1 cellular context compared by ENCODE assay signal in the genomic region with DNA sequence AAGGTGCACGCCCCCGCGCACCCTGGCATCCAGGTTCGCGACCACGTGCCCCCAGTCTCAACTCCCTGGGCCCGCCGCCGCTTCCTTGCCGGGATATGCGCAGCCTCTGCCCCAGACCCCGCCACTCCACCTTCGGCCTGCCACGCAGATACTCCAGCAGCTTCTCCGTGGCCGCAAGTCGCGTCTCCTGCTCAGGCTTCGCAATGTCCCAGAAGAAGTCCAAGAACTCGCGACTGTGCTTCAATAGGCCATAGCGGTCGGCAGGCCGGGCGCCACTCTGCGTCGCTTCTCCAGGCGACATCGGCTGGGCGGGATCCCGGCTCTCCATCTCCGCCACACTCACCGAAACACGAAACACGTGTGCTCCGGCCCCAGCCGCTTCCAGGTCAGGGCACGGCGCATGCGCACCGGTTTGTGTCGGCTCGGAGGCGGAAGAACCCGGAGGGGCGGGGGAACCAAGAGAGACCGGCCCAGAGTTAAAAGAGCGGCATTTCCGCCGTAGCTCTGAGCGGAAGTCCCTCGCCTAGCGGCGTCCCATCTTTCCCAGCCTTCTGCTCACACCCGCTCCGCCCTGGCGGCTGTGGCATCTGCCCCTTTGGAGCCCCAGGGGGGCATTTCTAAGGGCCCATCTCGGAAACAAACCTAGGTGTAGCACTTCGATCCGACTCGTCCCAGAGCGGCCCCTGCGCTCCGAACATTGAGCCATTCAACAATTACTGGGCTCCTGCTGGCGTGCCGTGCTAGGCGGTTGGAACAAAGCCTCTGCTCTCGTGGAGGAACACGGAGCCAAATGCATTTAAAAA.
TF ChIP-seq lines count a peak whose summit lies in the region.

A gene with protein sequence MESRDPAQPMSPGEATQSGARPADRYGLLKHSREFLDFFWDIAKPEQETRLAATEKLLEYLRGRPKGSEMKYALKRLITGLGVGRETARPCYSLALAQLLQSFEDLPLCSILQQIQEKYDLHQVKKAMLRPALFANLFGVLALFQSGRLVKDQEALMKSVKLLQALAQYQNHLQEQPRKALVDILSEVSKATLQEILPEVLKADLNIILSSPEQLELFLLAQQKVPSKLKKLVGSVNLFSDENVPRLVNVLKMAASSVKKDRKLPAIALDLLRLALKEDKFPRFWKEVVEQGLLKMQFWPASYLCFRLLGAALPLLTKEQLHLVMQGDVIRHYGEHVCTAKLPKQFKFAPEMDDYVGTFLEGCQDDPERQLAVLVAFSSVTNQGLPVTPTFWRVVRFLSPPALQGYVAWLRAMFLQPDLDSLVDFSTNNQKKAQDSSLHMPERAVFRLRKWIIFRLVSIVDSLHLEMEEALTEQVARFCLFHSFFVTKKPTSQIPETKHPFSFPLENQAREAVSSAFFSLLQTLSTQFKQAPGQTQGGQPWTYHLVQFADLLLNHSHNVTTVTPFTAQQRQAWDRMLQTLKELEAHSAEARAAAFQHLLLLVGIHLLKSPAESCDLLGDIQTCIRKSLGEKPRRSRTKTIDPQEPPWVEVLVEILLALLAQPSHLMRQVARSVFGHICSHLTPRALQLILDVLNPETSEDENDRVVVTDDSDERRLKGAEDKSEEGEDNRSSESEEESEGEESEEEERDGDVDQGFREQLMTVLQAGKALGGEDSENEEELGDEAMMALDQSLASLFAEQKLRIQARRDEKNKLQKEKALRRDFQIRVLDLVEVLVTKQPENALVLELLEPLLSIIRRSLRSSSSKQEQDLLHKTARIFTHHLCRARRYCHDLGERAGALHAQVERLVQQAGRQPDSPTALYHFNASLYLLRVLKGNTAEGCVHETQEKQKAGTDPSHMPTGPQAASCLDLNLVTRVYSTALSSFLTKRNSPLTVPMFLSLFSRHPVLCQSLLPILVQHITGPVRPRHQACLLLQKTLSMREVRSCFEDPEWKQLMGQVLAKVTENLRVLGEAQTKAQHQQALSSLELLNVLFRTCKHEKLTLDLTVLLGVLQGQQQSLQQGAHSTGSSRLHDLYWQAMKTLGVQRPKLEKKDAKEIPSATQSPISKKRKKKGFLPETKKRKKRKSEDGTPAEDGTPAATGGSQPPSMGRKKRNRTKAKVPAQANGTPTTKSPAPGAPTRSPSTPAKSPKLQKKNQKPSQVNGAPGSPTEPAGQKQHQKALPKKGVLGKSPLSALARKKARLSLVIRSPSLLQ (N-terminal part only) (minus strand): TSS at position 388 of the 803 bp plus-strand sequence. CDS start 60 bp downstream, at position 328.

TF ChIP-seq in HepG2, 621 proteins besides CTCF, POLR2A, EP300 and RAD21 (continued from another document and continues in another):
- TF ChIP-seq, protein P1, sequence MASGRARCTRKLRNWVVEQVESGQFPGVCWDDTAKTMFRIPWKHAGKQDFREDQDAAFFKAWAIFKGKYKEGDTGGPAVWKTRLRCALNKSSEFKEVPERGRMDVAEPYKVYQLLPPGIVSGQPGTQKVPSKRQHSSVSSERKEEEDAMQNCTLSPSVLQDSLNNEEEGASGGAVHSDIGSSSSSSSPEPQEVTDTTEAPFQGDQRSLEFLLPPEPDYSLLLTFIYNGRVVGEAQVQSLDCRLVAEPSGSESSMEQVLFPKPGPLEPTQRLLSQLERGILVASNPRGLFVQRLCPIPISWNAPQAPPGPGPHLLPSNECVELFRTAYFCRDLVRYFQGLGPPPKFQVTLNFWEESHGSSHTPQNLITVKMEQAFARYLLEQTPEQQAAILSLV (CRISPR knock-in tag; IDR thresholded peaks at IDR 0.05; ENCODE audit: borderline replicate concordance): no peak; the same call in 1 of the 2 replicates
- TF ChIP-seq, protein P2, sequence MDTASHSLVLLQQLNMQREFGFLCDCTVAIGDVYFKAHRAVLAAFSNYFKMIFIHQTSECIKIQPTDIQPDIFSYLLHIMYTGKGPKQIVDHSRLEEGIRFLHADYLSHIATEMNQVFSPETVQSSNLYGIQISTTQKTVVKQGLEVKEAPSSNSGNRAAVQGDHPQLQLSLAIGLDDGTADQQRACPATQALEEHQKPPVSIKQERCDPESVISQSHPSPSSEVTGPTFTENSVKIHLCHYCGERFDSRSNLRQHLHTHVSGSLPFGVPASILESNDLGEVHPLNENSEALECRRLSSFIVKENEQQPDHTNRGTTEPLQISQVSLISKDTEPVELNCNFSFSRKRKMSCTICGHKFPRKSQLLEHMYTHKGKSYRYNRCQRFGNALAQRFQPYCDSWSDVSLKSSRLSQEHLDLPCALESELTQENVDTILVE (CRISPR knock-in tag; IDR thresholded peaks at IDR 0.05): peak; percentile 46; the same call in 1 of the 2 replicates
- TF ChIP-seq SRSF9 (IDR thresholded peaks at IDR 0.05; ENCODE audit: borderline replicate concordance, insufficient read depth, low read depth, low read length, poor library complexity, severe bottlenecking) (no peak), HNF4A (CRISPR knock-in tag; IDR thresholded peaks at IDR 0.05) (no peak), PAX8 (CRISPR knock-in tag; IDR thresholded peaks at IDR 0.05; ENCODE audit: borderline replicate concordance) (0 out of 2 replicates have a peak, but pooled peaks have one; percentile 71), ZFP82 (CRISPR knock-in tag; IDR thresholded peaks at IDR 0.05; ENCODE audit: borderline replicate concordance) (no peak; the same call in 1 of the 2 replicates), ZNF253 (CRISPR knock-in tag; IDR thresholded peaks at IDR 0.05; ENCODE audit: borderline replicate concordance) (no peak), ZNF670 (CRISPR knock-in tag; IDR thresholded peaks at IDR 0.05; ENCODE audit: borderline replicate concordance) (0 out of 2 replicates have a peak, but pooled peaks have one; percentile 61), BORCS8-MEF2B (CRISPR knock-in tag; IDR thresholded peaks at IDR 0.05) (peak; percentile 91), U2AF2 (IDR thresholded peaks at IDR 0.05; ENCODE audit: low read depth, low read length) (no peak), SUZ12 (IDR thresholded peaks at IDR 0.05; ENCODE audit: low read depth, low read length) (no peak), TARDBP (CRISPR knock-in tag; IDR thresholded peaks at IDR 0.05) (no peak), RBAK (CRISPR knock-in tag; IDR thresholded peaks at IDR 0.05) (no peak), SOX6 (IDR thresholded peaks at IDR 0.05) (no peak), SOX6 (CRISPR knock-in tag; IDR thresholded peaks at IDR 0.05) (peak; percentile 69), ZNF235 (CRISPR knock-in tag; IDR thresholded peaks at IDR 0.05; ENCODE audit: borderline replicate concordance) (peak; percentile 96), RARG (CRISPR knock-in tag; IDR thresholded peaks at IDR 0.05; ENCODE audit: low read depth) (no peak), MIER2 (CRISPR knock-in tag; IDR thresholded peaks at IDR 0.05) (0 out of 2 replicates have a peak, but pooled peaks have one; percentile 32), MATR3 (CRISPR knock-in tag; IDR thresholded peaks at IDR 0.05) (no peak), ZNF781 (CRISPR knock-in tag; IDR thresholded peaks at IDR 0.05; ENCODE audit: borderline replicate concordance, not compliant biosample characterization) (peak; percentile 96), ZNF616 (CRISPR knock-in tag; IDR thresholded peaks at IDR 0.05; ENCODE audit: low read depth) (peak; percentile 63), ZNF567 (CRISPR knock-in tag; IDR thresholded peaks at IDR 0.05; ENCODE audit: borderline replicate concordance) (0 out of 2 replicates have a peak, but pooled peaks have one; percentile 51), WIZ (CRISPR knock-in tag; IDR thresholded peaks at IDR 0.05) (no peak), ARHGAP35 (CRISPR knock-in tag; IDR thresholded peaks at IDR 0.05; ENCODE audit: borderline replicate concordance) (no peak; the same call in 1 of the 2 replicates), ZNF510 (CRISPR knock-in tag; IDR thresholded peaks at IDR 0.05; ENCODE audit: low read depth) (no peak), MAFK (conservative IDR thresholded peaks at IDR 0.05 in 1 of 2, IDR thresholded peaks at IDR 0.05 in 1 of 2; ENCODE audit: low read length in 2 of 2) (no peak), GABPA (IDR thresholded peaks at IDR 0.05; ENCODE audit: low read depth, low read length) (peak; percentile 74), GABPA (CRISPR knock-in tag; IDR thresholded peaks at IDR 0.05; ENCODE audit: low read depth) (peak; percentile 94), ZFP1 (CRISPR knock-in tag; IDR thresholded peaks at IDR 0.05) (0 out of 2 replicates have a peak, but pooled peaks have one; percentile 43), ZNF501 (CRISPR knock-in tag; IDR thresholded peaks at IDR 0.05) (peak; percentile 96), ZNF20 (CRISPR knock-in tag; IDR thresholded peaks at IDR 0.05) (0 out of 2 replicates have a peak, but pooled peaks have one; percentile 67), JUNB (CRISPR knock-in tag; IDR thresholded peaks at IDR 0.05; ENCODE audit: borderline replicate concordance) (no peak), SMAD3 (CRISPR knock-in tag; IDR thresholded peaks at IDR 0.05) (0 out of 2 replicates have a peak, but pooled peaks have one; percentile 44)
- TF ChIP-seq, protein P3, sequence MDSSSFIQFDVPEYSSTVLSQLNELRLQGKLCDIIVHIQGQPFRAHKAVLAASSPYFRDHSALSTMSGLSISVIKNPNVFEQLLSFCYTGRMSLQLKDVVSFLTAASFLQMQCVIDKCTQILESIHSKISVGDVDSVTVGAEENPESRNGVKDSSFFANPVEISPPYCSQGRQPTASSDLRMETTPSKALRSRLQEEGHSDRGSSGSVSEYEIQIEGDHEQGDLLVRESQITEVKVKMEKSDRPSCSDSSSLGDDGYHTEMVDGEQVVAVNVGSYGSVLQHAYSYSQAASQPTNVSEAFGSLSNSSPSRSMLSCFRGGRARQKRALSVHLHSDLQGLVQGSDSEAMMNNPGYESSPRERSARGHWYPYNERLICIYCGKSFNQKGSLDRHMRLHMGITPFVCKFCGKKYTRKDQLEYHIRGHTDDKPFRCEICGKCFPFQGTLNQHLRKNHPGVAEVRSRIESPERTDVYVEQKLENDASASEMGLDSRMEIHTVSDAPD (CRISPR knock-in tag; IDR thresholded peaks at IDR 0.05): no peak
- TF ChIP-seq, protein P4, sequence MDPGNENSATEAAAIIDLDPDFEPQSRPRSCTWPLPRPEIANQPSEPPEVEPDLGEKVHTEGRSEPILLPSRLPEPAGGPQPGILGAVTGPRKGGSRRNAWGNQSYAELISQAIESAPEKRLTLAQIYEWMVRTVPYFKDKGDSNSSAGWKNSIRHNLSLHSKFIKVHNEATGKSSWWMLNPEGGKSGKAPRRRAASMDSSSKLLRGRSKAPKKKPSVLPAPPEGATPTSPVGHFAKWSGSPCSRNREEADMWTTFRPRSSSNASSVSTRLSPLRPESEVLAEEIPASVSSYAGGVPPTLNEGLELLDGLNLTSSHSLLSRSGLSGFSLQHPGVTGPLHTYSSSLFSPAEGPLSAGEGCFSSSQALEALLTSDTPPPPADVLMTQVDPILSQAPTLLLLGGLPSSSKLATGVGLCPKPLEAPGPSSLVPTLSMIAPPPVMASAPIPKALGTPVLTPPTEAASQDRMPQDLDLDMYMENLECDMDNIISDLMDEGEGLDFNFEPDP (CRISPR knock-in tag; conservative IDR thresholded peaks at IDR 0.05): 0 out of 2 replicates have a peak, but pooled peaks have one; percentile 49
- TF ChIP-seq, protein P5, sequence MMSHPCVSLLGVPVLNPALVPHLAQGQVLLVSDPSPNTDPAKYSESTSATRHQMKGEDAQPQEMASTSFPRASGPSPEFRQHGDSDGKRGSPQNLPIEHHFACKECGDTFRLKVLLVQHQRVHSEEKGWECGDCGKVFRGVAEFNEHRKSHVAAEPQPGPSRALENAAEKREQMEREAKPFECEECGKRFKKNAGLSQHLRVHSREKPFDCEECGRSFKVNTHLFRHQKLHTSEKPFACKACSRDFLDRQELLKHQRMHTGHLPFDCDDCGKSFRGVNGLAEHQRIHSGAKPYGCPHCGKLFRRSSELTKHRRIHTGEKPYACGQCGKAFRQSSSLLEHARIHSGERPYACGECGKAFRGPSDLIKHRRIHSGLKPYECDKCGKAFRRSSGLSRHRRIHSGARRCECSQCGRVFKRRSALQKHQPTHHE (CRISPR knock-in tag; IDR thresholded peaks at IDR 0.05; ENCODE audit: borderline replicate concordance): peak; percentile 83
- TF ChIP-seq, protein P6, sequence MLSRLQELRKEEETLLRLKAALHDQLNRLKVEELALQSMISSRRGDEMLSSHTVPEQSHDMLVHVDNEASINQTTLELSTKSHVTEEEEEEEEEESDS (CRISPR knock-in tag; IDR thresholded peaks at IDR 0.05; ENCODE audit: borderline replicate concordance): no peak
- TF ChIP-seq, protein P7, sequence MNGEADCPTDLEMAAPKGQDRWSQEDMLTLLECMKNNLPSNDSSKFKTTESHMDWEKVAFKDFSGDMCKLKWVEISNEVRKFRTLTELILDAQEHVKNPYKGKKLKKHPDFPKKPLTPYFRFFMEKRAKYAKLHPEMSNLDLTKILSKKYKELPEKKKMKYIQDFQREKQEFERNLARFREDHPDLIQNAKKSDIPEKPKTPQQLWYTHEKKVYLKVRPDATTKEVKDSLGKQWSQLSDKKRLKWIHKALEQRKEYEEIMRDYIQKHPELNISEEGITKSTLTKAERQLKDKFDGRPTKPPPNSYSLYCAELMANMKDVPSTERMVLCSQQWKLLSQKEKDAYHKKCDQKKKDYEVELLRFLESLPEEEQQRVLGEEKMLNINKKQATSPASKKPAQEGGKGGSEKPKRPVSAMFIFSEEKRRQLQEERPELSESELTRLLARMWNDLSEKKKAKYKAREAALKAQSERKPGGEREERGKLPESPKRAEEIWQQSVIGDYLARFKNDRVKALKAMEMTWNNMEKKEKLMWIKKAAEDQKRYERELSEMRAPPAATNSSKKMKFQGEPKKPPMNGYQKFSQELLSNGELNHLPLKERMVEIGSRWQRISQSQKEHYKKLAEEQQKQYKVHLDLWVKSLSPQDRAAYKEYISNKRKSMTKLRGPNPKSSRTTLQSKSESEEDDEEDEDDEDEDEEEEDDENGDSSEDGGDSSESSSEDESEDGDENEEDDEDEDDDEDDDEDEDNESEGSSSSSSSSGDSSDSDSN (CRISPR knock-in tag; IDR thresholded peaks at IDR 0.05): peak; percentile 74
- TF ChIP-seq, protein P8, sequence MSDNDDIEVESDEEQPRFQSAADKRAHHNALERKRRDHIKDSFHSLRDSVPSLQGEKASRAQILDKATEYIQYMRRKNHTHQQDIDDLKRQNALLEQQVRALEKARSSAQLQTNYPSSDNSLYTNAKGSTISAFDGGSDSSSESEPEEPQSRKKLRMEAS (IDR thresholded peaks at IDR 0.05): peak; percentile 99
- TF ChIP-seq, protein P9, sequence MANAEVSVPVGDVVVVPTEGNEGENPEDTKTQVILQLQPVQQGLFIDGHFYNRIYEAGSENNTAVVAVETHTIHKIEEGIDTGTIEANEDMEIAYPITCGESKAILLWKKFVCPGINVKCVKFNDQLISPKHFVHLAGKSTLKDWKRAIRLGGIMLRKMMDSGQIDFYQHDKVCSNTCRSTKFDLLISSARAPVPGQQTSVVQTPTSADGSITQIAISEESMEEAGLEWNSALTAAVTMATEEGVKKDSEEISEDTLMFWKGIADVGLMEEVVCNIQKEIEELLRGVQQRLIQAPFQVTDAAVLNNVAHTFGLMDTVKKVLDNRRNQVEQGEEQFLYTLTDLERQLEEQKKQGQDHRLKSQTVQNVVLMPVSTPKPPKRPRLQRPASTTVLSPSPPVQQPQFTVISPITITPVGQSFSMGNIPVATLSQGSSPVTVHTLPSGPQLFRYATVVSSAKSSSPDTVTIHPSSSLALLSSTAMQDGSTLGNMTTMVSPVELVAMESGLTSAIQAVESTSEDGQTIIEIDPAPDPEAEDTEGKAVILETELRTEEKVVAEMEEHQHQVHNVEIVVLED (CRISPR knock-in tag; IDR thresholded peaks at IDR 0.05; ENCODE audit: borderline replicate concordance): peak; percentile 65
- TF ChIP-seq, protein P10, sequence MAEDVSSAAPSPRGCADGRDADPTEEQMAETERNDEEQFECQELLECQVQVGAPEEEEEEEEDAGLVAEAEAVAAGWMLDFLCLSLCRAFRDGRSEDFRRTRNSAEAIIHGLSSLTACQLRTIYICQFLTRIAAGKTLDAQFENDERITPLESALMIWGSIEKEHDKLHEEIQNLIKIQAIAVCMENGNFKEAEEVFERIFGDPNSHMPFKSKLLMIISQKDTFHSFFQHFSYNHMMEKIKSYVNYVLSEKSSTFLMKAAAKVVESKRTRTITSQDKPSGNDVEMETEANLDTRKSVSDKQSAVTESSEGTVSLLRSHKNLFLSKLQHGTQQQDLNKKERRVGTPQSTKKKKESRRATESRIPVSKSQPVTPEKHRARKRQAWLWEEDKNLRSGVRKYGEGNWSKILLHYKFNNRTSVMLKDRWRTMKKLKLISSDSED (CRISPR knock-in tag; IDR thresholded peaks at IDR 0.05): no peak
